In the genomic region with DNA sequence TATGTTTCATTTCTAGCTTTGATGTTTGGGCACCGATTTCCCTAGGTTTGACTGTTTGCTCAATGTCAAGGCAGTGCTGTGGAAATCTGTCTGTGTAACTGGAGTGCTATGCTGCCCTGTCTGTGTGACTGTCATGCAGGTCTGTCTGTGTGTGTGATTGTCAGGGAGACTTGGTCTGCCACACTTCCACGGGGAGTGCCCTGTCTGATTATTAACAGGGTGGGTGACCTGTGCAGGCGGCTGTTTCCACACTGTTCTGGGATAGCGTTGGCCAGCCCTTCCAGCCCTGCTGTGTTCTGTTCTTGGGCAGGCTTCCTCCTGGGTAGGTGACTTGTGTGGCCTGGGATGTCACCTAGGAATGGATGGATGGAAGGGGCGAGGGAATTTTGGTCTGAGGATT, we compare ENCODE assay signal across 20 cellular contexts.
DNase-seq lines count a peak whose midpoint lies in the region; ATAC-seq and TF ChIP-seq lines count a peak whose summit lies in the region.
"Had no signal": no experiment of that assay in that cellular context is flagged by ENCODE, and none has a peak within 500 bp of the region (broad histone marks: within the 10 kb centered on the region; RNA-seq: fewer than 3 reads in every experiment).

No MANE protein-coding gene starts in this region.

- H3K9me3 ChIP-seq in heart left ventricle (no peaks in the 10 kb centered on the region), hepatocyte (ENCODE audit: low read depth) (no peaks in the 10 kb centered on the region), smooth muscle cell (replicated peaks; ENCODE audit: low read depth) (no peaks in the 10 kb centered on the region), upper lobe of right lung (no peaks in the 10 kb centered on the region), esophagus squamous epithelium (no peaks in the 10 kb centered on the region)
- H3K9me3 ChIP-seq: BLaER1 treated with 17β-estradiol and CSF1 and Interleukin-3, amounts not matched to agents 10 nM and 100 nM had no signal

- TF ChIP-seq POLR2A in heart left ventricle (IDR thresholded peaks at IDR 0.05): no peak
- no peak for TF ChIP-seq POLR2A in esophagus squamous epithelium (IDR thresholded peaks at IDR 0.05)

- intact Hi-C loops in heart left ventricle (cut with DNase I) (no loop called here), upper lobe of right lung (cut with DNase I) (no loop called here), esophagus squamous epithelium (cut with DNase I) (no loop called here)

- no peak overlapping the region for H2AFZ ChIP-seq in hepatocyte
- H2AFZ ChIP-seq in smooth muscle cell (ENCODE audit: low read depth): peak overlapping the region; percentile 5

- H3K27ac ChIP-seq in heart left ventricle (peak overlapping the region in 11 of 12 donors; percentile 1 to 87 (median 60)), hepatocyte (peak overlapping the region; percentile 47), smooth muscle cell (ENCODE audit: low read depth) (peak overlapping the region; percentile 82), upper lobe of right lung (no peak overlapping the region), esophagus squamous epithelium (no peak overlapping the region)
- H3K27ac ChIP-seq: BLaER1 treated with 17β-estradiol and CSF1 and Interleukin-3, amounts not matched to agents 10 nM and 100 nM; KMS-11 had no signal

- H3K9ac ChIP-seq in smooth muscle cell (ENCODE audit: low read depth): no peak overlapping the region
- H3K9ac ChIP-seq: BLaER1 treated with 17β-estradiol and CSF1 and Interleukin-3, amounts not matched to agents 10 nM and 100 nM; KMS-11 had no signal

- H3K36me3 Mint-ChIP-seq in nephron (ENCODE audit: low read depth): no peaks in the 10 kb centered on the region
- H3K36me3 Mint-ChIP-seq: CD8-positive, alpha-beta memory T cell had no signal

- H3K4me1 ChIP-seq in heart left ventricle: peaks cover 0 to 75% (median 17%) of the 10 kb centered on the region in 12 donors
- peaks cover 25% of the 10 kb centered on the region for H3K4me1 ChIP-seq in hepatocyte (ENCODE audit: insufficient read depth)
- no peaks in the 10 kb centered on the region for H3K4me1 ChIP-seq in smooth muscle cell (ENCODE audit: low read depth)
- H3K4me1 ChIP-seq in upper lobe of right lung: no peaks in the 10 kb centered on the region
- H3K4me1 ChIP-seq in esophagus squamous epithelium: peaks cover 0 to 12% (median 3%) of the 10 kb centered on the region in 3 donors
- H3K4me1 ChIP-seq: BLaER1 treated with 17β-estradiol and CSF1 and Interleukin-3, amounts not matched to agents 10 nM and 100 nM had no signal

- DNase-seq in heart left ventricle (no peak), hepatocyte (ENCODE audit: low spot score) (no peak), smooth muscle cell (lab: John Stamatoyannopoulos, UW; ENCODE audit: unreplicated experiment) (no peak), HUDEP-2 (lab: John Stamatoyannopoulos, UW; ENCODE audit: unreplicated experiment in 76 of 76) (no peak), upper lobe of right lung (no peak), esophagus squamous epithelium (lab: John Stamatoyannopoulos, UW) (no peak)
- DNase-seq: CD8-positive, alpha-beta memory T cell; DMS53; EL; H7; HFFc6; NCI-H1417; NCI-H187 treated with DMSO at 0.1 percent for 48 hours; NCI-H2227 treated with DMSO at 0.1 percent for 48 hours; NCI-H510A treated with DMSO at 0.1 percent for 48 hours; NCI-H82; OCI-M1 had no signal

- H3K4me1 Mint-ChIP-seq in nephron: peaks cover 73% of the 10 kb centered on the region
- H3K4me1 Mint-ChIP-seq: CD8-positive, alpha-beta memory T cell had no signal

- H3F3A ChIP-seq in smooth muscle cell (ENCODE audit: low read depth): peaks cover 22% of the 10 kb centered on the region

- H3K27me3 ChIP-seq in heart left ventricle: no peaks in the 10 kb centered on the region
- no peaks in the 10 kb centered on the region for H3K27me3 ChIP-seq in hepatocyte
- H3K27me3 ChIP-seq in smooth muscle cell (ENCODE audit: low read depth): no peaks in the 10 kb centered on the region
- H3K27me3 ChIP-seq in upper lobe of right lung: no peaks in the 10 kb centered on the region
- no peaks in the 10 kb centered on the region for H3K27me3 ChIP-seq in esophagus squamous epithelium

- H3K27ac Mint-ChIP-seq in nephron: peak overlapping the region; percentile 65 to 90 (median 70)
- H3K27ac Mint-ChIP-seq: CD8-positive, alpha-beta memory T cell; HFFc6 had no signal

- H3K4me3 ChIP-seq in heart left ventricle (no peak overlapping the region), hepatocyte (no peak overlapping the region), smooth muscle cell (no peak overlapping the region), upper lobe of right lung (no peak overlapping the region), esophagus squamous epithelium (no peak overlapping the region)
- H3K4me3 ChIP-seq: BLaER1 treated with 17β-estradiol and CSF1 and Interleukin-3, amounts not matched to agents 10 nM and 100 nM had no signal

- H3K4me3 Mint-ChIP-seq in nephron: peak overlapping the region in 1 of 3 experiments; percentile 14
- H3K4me3 Mint-ChIP-seq: CD8-positive, alpha-beta memory T cell; HFFc6 had no signal

- peaks cover 13% of the 10 kb centered on the region for H3K27me3 Mint-ChIP-seq in nephron (ENCODE audit: low read depth)

- no peaks in the 10 kb centered on the region for H3K9me3 Mint-ChIP-seq in nephron
- H3K9me3 Mint-ChIP-seq: CD8-positive, alpha-beta memory T cell; HFFc6 had no signal

- H3K79me2 ChIP-seq in hepatocyte: no peaks in the 10 kb centered on the region
- no peaks in the 10 kb centered on the region for H3K79me2 ChIP-seq in smooth muscle cell (ENCODE audit: low read depth)

- H4K20me1 ChIP-seq in hepatocyte (ENCODE audit: insufficient read depth, poor library complexity, severe bottlenecking): no peaks in the 10 kb centered on the region
- H4K20me1 ChIP-seq in smooth muscle cell (ENCODE audit: low read depth): no peaks in the 10 kb centered on the region
- H4K20me1 ChIP-seq: BLaER1 treated with 17β-estradiol and CSF1 and Interleukin-3, amounts not matched to agents 10 nM and 100 nM had no signal

- H3K9me2 ChIP-seq in hepatocyte (replicated peaks; ENCODE audit: insufficient read depth): no peaks in the 10 kb centered on the region

- H3K4me2 ChIP-seq in hepatocyte: peak overlapping the region; percentile 8
- peak overlapping the region; percentile 38 for H3K4me2 ChIP-seq in smooth muscle cell
- H3K4me2 ChIP-seq: BLaER1 treated with 17β-estradiol and CSF1 and Interleukin-3, amounts not matched to agents 10 nM and 100 nM; KMS-11 had no signal

- peak; percentile 24 to 49 (median 44) for ATAC-seq in heart left ventricle
- no peak for ATAC-seq in upper lobe of right lung

- H3K36me3 ChIP-seq in heart left ventricle (no peaks in the 10 kb centered on the region), hepatocyte (replicated peaks; ENCODE audit: insufficient read depth, low read depth) (no peaks in the 10 kb centered on the region), smooth muscle cell (ENCODE audit: low read depth) (no peaks in the 10 kb centered on the region), upper lobe of right lung (no peaks in the 10 kb centered on the region), esophagus squamous epithelium (no peaks in the 10 kb centered on the region)
- H3K36me3 ChIP-seq: BLaER1 treated with 17β-estradiol and CSF1 and Interleukin-3, amounts not matched to agents 10 nM and 100 nM had no signal

- 40 to 42% (median 42%) methylated on average over 3 to 5 of the region's 5 CpGs for WGBS in heart left ventricle, 4 donors
- 46% methylated on average over 5 of the region's 5 CpGs for WGBS in hepatocyte (ENCODE audit: low lambda C conversion rate, missing lambda C conversion rate)
- WGBS in smooth muscle cell (ENCODE audit: low lambda C conversion rate): 40% methylated on average over 5 of the region's 5 CpGs
- WGBS in esophagus squamous epithelium, 2 donors: 55 to 62% methylated on average over 1 of the region's 5 CpGs

- TF ChIP-seq CTCF in heart left ventricle (IDR thresholded peaks at IDR 0.05) (no peak), hepatocyte (IDR thresholded peaks at IDR 0.05; ENCODE audit: poor library complexity) (no peak), nephron (IDR thresholded peaks at IDR 0.05; ENCODE audit: unreplicated experiment in 3 of 3) (no peak), smooth muscle cell (IDR thresholded peaks at IDR 0.05; ENCODE audit: borderline replicate concordance, insufficient read depth, poor library complexity, severe bottlenecking) (no peak), upper lobe of right lung (IDR thresholded peaks at IDR 0.05) (no peak), esophagus squamous epithelium (IDR thresholded peaks at IDR 0.05) (no peak)

Comparison
In these comparisons a context has a peak if more than half of its experiments do, and no peak if none do; other contexts are left out.
1. H3K27ac ChIP-seq: peak in heart left ventricle (11 of 12), hepatocyte (single experiment) and smooth muscle cell (single experiment); none in upper lobe of right lung (single experiment) and esophagus squamous epithelium (0 of 4).